In the genomic region with DNA sequence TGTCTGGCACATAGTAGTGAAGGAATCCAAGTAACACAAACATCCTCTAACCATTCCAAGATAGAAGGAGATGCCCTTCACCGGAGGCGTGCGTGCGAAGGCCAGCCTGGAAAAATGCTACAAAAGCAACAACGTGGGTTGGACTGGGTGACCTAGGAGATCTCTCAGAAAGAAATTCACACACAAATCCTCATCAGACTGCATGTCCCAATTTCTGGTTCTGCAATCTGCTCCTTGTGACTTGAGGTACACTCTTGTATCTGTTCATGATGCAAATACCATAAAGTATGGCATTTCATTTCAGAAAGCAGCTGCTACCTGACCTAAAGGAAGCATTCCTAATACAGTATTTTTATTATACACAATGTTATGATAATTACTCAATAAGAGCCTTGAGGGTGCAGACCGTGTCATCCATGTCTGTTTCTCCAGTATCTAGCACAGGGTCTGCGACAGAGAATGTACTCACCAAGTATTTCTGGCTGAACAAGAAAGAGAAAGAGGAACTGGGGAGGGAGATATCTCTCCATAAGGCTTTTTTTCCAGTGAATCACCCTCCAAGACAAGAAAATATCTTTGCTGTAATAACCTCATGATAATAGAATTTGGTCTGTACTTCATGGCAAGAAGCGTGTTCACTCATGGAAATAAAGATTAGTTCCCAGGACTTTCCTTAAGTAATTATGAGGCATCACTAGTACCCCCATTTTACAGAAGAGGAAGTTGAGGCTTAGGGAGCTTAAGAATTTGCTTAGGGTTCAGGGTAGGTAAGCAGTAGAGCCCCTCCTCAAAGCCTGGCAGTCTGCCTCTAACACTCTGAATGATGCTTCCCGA, we compare ENCODE assay signal across 14 cellular contexts.
DNase-seq lines count a peak whose midpoint lies in the region; ATAC-seq lines count a peak whose summit lies in the region.
"Had no signal": no experiment of that assay in that cellular context is flagged by ENCODE, and none has a peak within 500 bp of the region (broad histone marks: within the 10 kb centered on the region; RNA-seq: fewer than 3 reads in every experiment).

No MANE protein-coding gene starts in this region.

- peak overlapping the region in 4 of 6 donors; percentile 4 to 73 (median 37) for H3K27ac Mint-ChIP-seq in naive B cell

- peaks cover 0 to 3% (median 0%) of the 10 kb centered on the region in 7 donors for H3K9me3 Mint-ChIP-seq in naive B cell
- H3K9me3 Mint-ChIP-seq: central memory CD8-positive, alpha-beta T cell had no signal

- H3K4me1 Mint-ChIP-seq in naive B cell, result peaks cover 0 to 13% (median 7%) of the 10 kb centered on the region in 3 donors

- ATAC-seq in naive B cell (ENCODE audit: low read depth in 2 of 2) (no peak), HG03520 (IDR thresholded peaks at IDR 0.05; ENCODE audit: unreplicated experiment) (no peak), GM21825 (IDR thresholded peaks at IDR 0.05; ENCODE audit: unreplicated experiment) (no peak)

- DNase-seq in AG20443 (ENCODE audit: low spot score) (peak; percentile 80), NCI-H226 (peak; percentile 78), dedifferentiated amniotic fluid mesenchymal stem cell (ENCODE audit: extremely low spot score) (peak; percentile 68), naive B cell (no peak), NCI-H2196 (lab: John Stamatoyannopoulos, UW; ENCODE audit: unreplicated experiment) (no peak)
- no peak for DNase-seq in activated T-cell treated with anti-CD3 and anti-CD28 coated beads, Interleukin-2, amount 50 U/mL, for 48 hours
- DNase-seq: activated CD4-positive, CD25-positive, alpha-beta regulatory T cell treated with anti-CD3 and anti-CD28 coated beads, Interleukin-2, amount 50 U/mL, for 72 hours; BE2C; left cardiac atrium; NCI-H1092; NCI-H524 had no signal

- no peak overlapping the region for H3K4me3 Mint-ChIP-seq in naive B cell
- H3K4me3 Mint-ChIP-seq: central memory CD8-positive, alpha-beta T cell had no signal

- peaks cover 20 to 27% of the 10 kb centered on the region in 2 donors for H3K36me3 Mint-ChIP-seq in naive B cell

- H3K27me3 Mint-ChIP-seq in naive B cell, result no peaks in the 10 kb centered on the region
- H3K27me3 Mint-ChIP-seq: central memory CD8-positive, alpha-beta T cell had no signal

Comparison
In these comparisons a context has a peak if more than half of its experiments do, and no peak if none do; other contexts are left out.
1. DNase-seq: peak in AG20443 (single experiment), NCI-H226 (single experiment) and dedifferentiated amniotic fluid mesenchymal stem cell (single experiment); none in naive B cell (single experiment), NCI-H2196 (single experiment) and activated T-cell treated with anti-CD3 and anti-CD28 coated beads, Interleukin-2, amount 50 U/mL, for 48 hours (0 of 2).